Comparison of ENCODE assay signal across 8 cellular contexts in genomic region chr12:56496704-56497103, GRCh38. TPM values are rescaled to one million over a fixed set of nuclear protein-coding genes. Genes with fewer than 3 reads are reported as not detected.
A peak's percentile ranks its signal among the peaks of the same experiment; 100 is the strongest.
DNase-seq lines count a peak whose midpoint lies in the region; TF ChIP-seq lines count a peak whose summit lies in the region.
"Not testable (repeated sequence)": the region's sequence is repeated elsewhere in the genome, so short reads cannot be mapped to it uniquely, and the experiment has no call there.

No MANE protein-coding gene starts in this region.

- 9 to 13% methylated on average over 8 to 16 of the region's 17 CpGs for WGBS in lower leg skin, 2 donors
- WGBS in tibial nerve, 2 donors, result 8 to 12% methylated on average over 15 to 17 of the region's 17 CpGs

- H3K9me3 ChIP-seq in tibial nerve, result not testable (repeated sequence)

- H3K36me3 Mint-ChIP-seq in activated naive CD4-positive, alpha-beta T cell treated with anti-CD3 and anti-CD28 coated beads, Interleukin-2, amount 50 U/mL, for 24 hours, result not testable (repeated sequence)

- peak; percentile 31 for TF ChIP-seq CTCF in epithelial cell of proximal tubule (conservative IDR thresholded peaks at IDR 0.05; ENCODE audit: low read depth, low read length)
- not testable (repeated sequence) for TF ChIP-seq CTCF in lower leg skin (IDR thresholded peaks at IDR 0.05)
- peak in 4 of 5 experiments; percentile 17 to 47 (median 31) for TF ChIP-seq CTCF in tibial nerve (IDR thresholded peaks at IDR 0.05)

- not testable (repeated sequence) for H3K36me3 ChIP-seq in tibial nerve

- not testable (repeated sequence) for TF ChIP-seq EP300 in tibial nerve (IDR thresholded peaks at IDR 0.05)

- DNase-seq in Daoy (ENCODE audit: low read depth) (peak; percentile 48), NCI-H2227 (lab: John Stamatoyannopoulos, UW; ENCODE audit: unreplicated experiment) (peak; percentile 22), lower leg skin (ENCODE audit: low spot score in 2 of 2) (peak; percentile 36 to 94), tibial nerve (ENCODE audit: low spot score in 2 of 2) (peak; percentile 44 to 70)
- peak in 3 of 4 experiments; percentile 28 to 54 (median 35) for DNase-seq in activated CD4-positive, CD25-positive, alpha-beta regulatory T cell (lab: John Stamatoyannopoulos, UW)
- not testable (repeated sequence) for DNase-seq in epithelial cell of proximal tubule (ENCODE audit: low read depth)
- DNase-seq in stimulated activated CD4-positive, alpha-beta T cell treated with anti-CD3 and anti-CD28 coated beads, Interleukin-12 subunit alpha, Interleukin-12 subunit beta, amount 100 ng/mL, for 4 hours, result peak; percentile 59

- not testable (repeated sequence) for H3K27ac ChIP-seq in tibial nerve

- not testable (repeated sequence) for H3K27me3 ChIP-seq in tibial nerve

- peak overlapping the region; percentile 42 for H3K4me3 Mint-ChIP-seq in activated naive CD4-positive, alpha-beta T cell treated with anti-CD3 and anti-CD28 coated beads, Interleukin-2, amount 50 U/mL, for 24 hours

- not testable (repeated sequence) for H3K27ac Mint-ChIP-seq in activated naive CD4-positive, alpha-beta T cell treated with anti-CD3 and anti-CD28 coated beads, Interleukin-2, amount 50 U/mL, for 24 hours

- H3K4me1 Mint-ChIP-seq in activated naive CD4-positive, alpha-beta T cell treated with anti-CD3 and anti-CD28 coated beads, Interleukin-2, amount 50 U/mL, for 24 hours, result not testable (repeated sequence)

- H3K27me3 Mint-ChIP-seq in activated naive CD4-positive, alpha-beta T cell treated with anti-CD3 and anti-CD28 coated beads, Interleukin-2, amount 50 U/mL, for 24 hours, result not testable (repeated sequence)

- TF ChIP-seq POLR2A in lower leg skin (IDR thresholded peaks at IDR 0.05); tibial nerve (IDR thresholded peaks at IDR 0.05): not testable (repeated sequence)

- not testable (repeated sequence) for H3K4me1 ChIP-seq in tibial nerve

- not testable (repeated sequence) for H3K9me3 Mint-ChIP-seq in activated naive CD4-positive, alpha-beta T cell treated with anti-CD3 and anti-CD28 coated beads, Interleukin-2, amount 50 U/mL, for 24 hours

- H3K4me3 ChIP-seq in epithelial cell of proximal tubule (ENCODE audit: low read depth, low read length); lower leg skin (ENCODE audit: low read depth, poor library complexity, severe bottlenecking): not testable (repeated sequence)
- peak overlapping the region in 1 of 4 donors; percentile 7 for H3K4me3 ChIP-seq in tibial nerve

- intact Hi-C loops in lower leg skin (cut with DNase I; ENCODE audit: low total_unique reads), result not testable (repeated sequence)

RNA-seq across cellular contexts. Expression of gene GLS2, which starts 8.7 kb away (rescaled TPM):
- total RNA-seq in Daoy (2014; rRNA removed; shearing (Covaris generic)), result 5.4 TPM in 1 of 2 replicates, not detected in the other
- total RNA-seq in epithelial cell of proximal tubule (0.29 and 2.9 TPM in 2 replicates), lower leg skin (10 to 100 TPM in 1 of 4 donors, 1 to 10 TPM in 3; 4.3 to 12.6 (median 6.8) TPM), tibial nerve (1 to 10 TPM in 3 of 4 donors, not detected in 1; 2.1 to 3.1 (median 2.1) TPM)

RNA-seq across cellular contexts. Expression of gene RBMS2, which starts 24.9 kb away (rescaled TPM):
- 7.8 and 24.9 TPM in 2 replicates for total RNA-seq in Daoy (2014; rRNA removed; shearing (Covaris generic))
- total RNA-seq in epithelial cell of proximal tubule, result 23.9 and 31.0 TPM in 2 replicates
- 10 to 100 TPM; 12.7 to 14.9 (median 13.7) TPM for total RNA-seq in lower leg skin
- 10 to 100 TPM; 22.8 to 39.0 (median 31.8) TPM for total RNA-seq in tibial nerve

RNA-seq across cellular contexts. Expression of gene SPRYD4, which starts 28.3 kb away (rescaled TPM):
- 2.9 and 3.2 TPM in 2 replicates for total RNA-seq in Daoy (2014; rRNA removed; shearing (Covaris generic))
- total RNA-seq in epithelial cell of proximal tubule (1.6 and 2.1 TPM in 2 replicates), lower leg skin (1 to 10 TPM; 1.3 to 2.3 (median 2.1) TPM), tibial nerve (1 to 10 TPM; 2.4 to 3.1 (median 2.8) TPM)

RNA-seq across cellular contexts. Expression of gene MIP, which starts 42.2 kb away (rescaled TPM):
- not detected in 2 replicates for total RNA-seq in Daoy (2014; rRNA removed; shearing (Covaris generic))
- total RNA-seq in epithelial cell of proximal tubule (not detected in 2 replicates), lower leg skin (not detected), tibial nerve (not detected)

RNA-seq across cellular contexts. Expression of gene TIMELESS, which starts 47.5 kb away (rescaled TPM):
- 10.4 and 14.1 TPM in 2 replicates for total RNA-seq in Daoy (2014; rRNA removed; shearing (Covaris generic))
- 30.2 and 35.0 TPM in 2 replicates for total RNA-seq in epithelial cell of proximal tubule
- total RNA-seq in lower leg skin, result 1 to 10 TPM; 2.9 to 6.5 (median 3.7) TPM
- total RNA-seq in tibial nerve, result 1 to 10 TPM; 3.6 to 5.1 (median 4.2) TPM
